ENCODE assay signal across 16 cellular contexts in the genomic region with DNA sequence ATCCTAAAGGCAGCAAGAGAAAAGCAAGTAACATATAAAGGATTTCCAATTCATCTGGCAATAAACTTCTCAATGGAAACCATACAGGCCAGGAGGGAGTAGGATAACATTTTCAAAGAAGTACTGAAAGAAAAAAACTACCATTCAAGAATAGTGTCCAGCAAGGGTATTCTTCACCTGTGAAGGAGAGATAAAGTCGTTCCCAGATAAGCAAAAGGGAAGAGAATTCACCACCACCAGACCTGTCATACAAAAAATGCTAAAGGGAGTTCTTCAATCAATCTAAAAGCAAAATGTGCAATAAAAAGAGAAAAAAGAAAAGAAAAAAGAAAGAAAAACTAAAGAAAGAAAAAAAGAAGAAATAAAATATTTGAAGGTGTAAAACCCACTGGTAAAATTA.
"Had no signal": no experiment of that assay in that cellular context is flagged by ENCODE, and none has a peak within 500 bp of the region (broad histone marks: within the 10 kb centered on the region; RNA-seq: fewer than 3 reads in every experiment).

No MANE protein-coding gene starts in this region.

- DNase-seq: activated CD4-positive, CD25-positive, alpha-beta regulatory T cell treated with anti-CD3 and anti-CD28 coated beads, Interleukin-2, amount 50 U/mL, for 72 hours; activated CD8-positive, alpha-beta memory T cell treated with anti-CD3 and anti-CD28 coated beads for 24 hours; activated gamma-delta T cell treated with Interleukin-2 at 50 U/mL for 16 hours; adrenal gland; islet precursor cell; mucosa of descending colon; naive thymus-derived CD8-positive, alpha-beta T cell; nucleus accumbens; Right ventricle myocardium superior; stimulated activated naive CD8-positive, alpha-beta T cell treated with anti-CD3 and anti-CD28 coated beads, Interleukin-15, Interleukin-2, amounts not matched to agents 100 U/mL and 50 U/mL, for 24 hours; T-helper 1 cell; T1000 had no signal

- ATAC-seq: esophagus mucosa; left lobe of liver; mucosa of descending colon; naive thymus-derived CD8-positive, alpha-beta T cell; stimulated activated naive CD8-positive, alpha-beta T cell treated with anti-CD3 and anti-CD28 coated beads, Interleukin-15, Interleukin-2, amounts not matched to agents 100 U/mL and 50 U/mL, for 24 hours had no signal

- H3K27me3 Mint-ChIP-seq: naive thymus-derived CD8-positive, alpha-beta T cell; type B pancreatic cell had no signal

- H3K9me3 ChIP-seq: adrenal gland, mucosa of descending colon had no signal

- H3K4me3 Mint-ChIP-seq: type B pancreatic cell had no signal

- H3K4me3 ChIP-seq: adrenal gland, mucosa of descending colon, SK-N-MC had no signal

- H3K4me1 ChIP-seq: adrenal gland had no signal

- H3K27ac ChIP-seq: adrenal gland, SK-N-MC had no signal

- H3K27me3 ChIP-seq: adrenal gland had no signal

- H3K9me3 Mint-ChIP-seq: type B pancreatic cell had no signal

- H3K36me3 Mint-ChIP-seq: type B pancreatic cell had no signal

- H3K36me3 ChIP-seq: adrenal gland had no signal

- H3K27ac Mint-ChIP-seq: type B pancreatic cell had no signal
